ENCODE assay signal across 7 cellular contexts in genomic region chr3:88149516-88150362, GRCh38.
DNase-seq lines count a peak whose midpoint lies in the region; ATAC-seq and TF ChIP-seq lines count a peak whose summit lies in the region.

TSS of gene C3orf38 (plus strand) at chr3:88149959. CDS start at chr3:88150053, 94 bp downstream.

- TF ChIP-seq CTCF in astrocyte of the spinal cord (IDR thresholded peaks at IDR 0.05; ENCODE audit: low read depth, low read length) (no peak), retinal pigment epithelial cell (conservative IDR thresholded peaks at IDR 0.05; ENCODE audit: low read depth, low read length) (no peak)

- ATAC-seq in GM18517 (IDR thresholded peaks at IDR 0.05; ENCODE audit: unreplicated experiment): peak; percentile 80
- peak; percentile 77 for ATAC-seq in HG03025 (IDR thresholded peaks at IDR 0.05; ENCODE audit: low FRiP score, unreplicated experiment)

- peak; percentile 76 for DNase-seq in NCI-H2029 treated with DMSO at 0.1 percent for 48 hours (lab: John Stamatoyannopoulos, UW)
- DNase-seq in T1000 (lab: John Stamatoyannopoulos, UW): peak; percentile 87
- peak; percentile 94 for DNase-seq in astrocyte of the spinal cord (ENCODE audit: low read depth, low spot score)
- peak; percentile 56 to 97 (median 86) for DNase-seq in hypothalamus (lab: John Stamatoyannopoulos, UW)
- peak; percentile 74 for DNase-seq in retinal pigment epithelial cell (ENCODE audit: low read depth)

- in situ Hi-C loops in astrocyte of the spinal cord (cut with HindIII; ENCODE audit: low sequenced_read_pairs): no loop called here

- H3K4me3 ChIP-seq in astrocyte of the spinal cord (ENCODE audit: low read depth, low read length) (peak within 1 kb of the TSS; percentile 96), retinal pigment epithelial cell (ENCODE audit: low read length) (peak within 1 kb of the TSS; percentile 96)

Comparison
In these comparisons a context has a peak if more than half of its experiments do, and no peak if none do; other contexts are left out.
1. Peak in every context shown above with its lines: DNase-seq, ATAC-seq and H3K4me3 ChIP-seq.